ENCODE assay signal across 8 cellular contexts in the genomic region with DNA sequence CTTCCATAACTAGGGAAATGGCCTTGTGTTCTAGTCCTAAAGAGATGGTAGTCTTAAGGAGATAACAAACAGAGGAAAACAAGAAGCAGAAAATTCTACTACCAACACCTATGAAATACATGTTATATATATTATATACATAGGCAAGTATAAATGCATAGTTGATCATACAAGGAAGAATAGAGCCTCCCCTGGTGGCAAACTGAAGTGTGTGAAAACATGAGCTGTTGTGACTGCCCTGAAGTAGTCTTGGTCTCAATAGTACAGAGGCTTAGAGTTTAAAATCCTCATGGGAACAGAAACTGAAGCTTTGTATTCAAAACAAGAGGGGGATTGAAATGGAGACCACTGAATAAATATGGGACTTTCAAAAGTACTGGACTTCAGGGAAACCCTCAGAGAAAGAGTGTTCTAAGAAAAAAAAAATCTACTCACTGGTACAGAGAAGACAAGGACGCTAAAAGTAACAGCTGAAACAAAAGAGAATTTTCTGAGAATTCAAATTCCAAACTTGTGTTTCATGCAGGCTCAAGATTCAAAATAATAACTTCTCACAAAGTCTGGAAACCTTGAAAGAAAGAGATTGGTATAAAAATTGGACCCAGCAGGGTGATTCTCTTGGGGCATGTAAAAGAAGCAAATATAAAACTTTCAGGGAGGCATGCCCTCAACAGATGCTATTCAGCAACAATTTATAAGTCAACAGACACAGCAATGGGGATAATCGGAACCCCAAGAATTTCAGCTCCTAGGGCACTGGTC. TPM values are rescaled to one million over a fixed set of nuclear protein-coding genes. Genes with fewer than 3 reads are reported as not detected.
A peak's percentile ranks its signal among the peaks of the same experiment; 100 is the strongest.
DNase-seq lines count a peak whose midpoint lies in the region; ATAC-seq and TF ChIP-seq lines count a peak whose summit lies in the region.

No MANE protein-coding gene starts in this region.

- H3K36me3 ChIP-seq in WERI-Rb-1 (no peaks in the 10 kb centered on the region), mesenchymal stem cell (ENCODE audit: control insufficient read depth in 1 of 2, insufficient read depth in 2 of 2, low read depth in 1 of 2, low read length in 2 of 2) (peaks cover 0 to 10% of the 10 kb centered on the region in 2 experiments)

- H3K9me3 Mint-ChIP-seq in activated naive CD4-positive, alpha-beta T cell treated with anti-CD3 and anti-CD28 coated beads, Interleukin-2, amount 50 U/mL, for 72 hours: peaks cover 0 to 3% of the 10 kb centered on the region in 2 donors

- no peak overlapping the region for H2AFZ ChIP-seq in mesenchymal stem cell (ENCODE audit: low read depth, low read length)

- H3K36me3 Mint-ChIP-seq in activated naive CD4-positive, alpha-beta T cell treated with anti-CD3 and anti-CD28 coated beads, Interleukin-2, amount 50 U/mL, for 72 hours: peaks cover 0 to 6% of the 10 kb centered on the region in 2 donors

- peak; percentile 64 for TF ChIP-seq CTCF in WERI-Rb-1 (IDR thresholded peaks at IDR 0.05; ENCODE audit: low read depth, low read length)

- no peak overlapping the region for H3K4ac ChIP-seq in mesenchymal stem cell (ENCODE audit: low read depth in 1 of 2, low read length in 2 of 2)

- no peak overlapping the region for H2BK15ac ChIP-seq in mesenchymal stem cell (ENCODE audit: low read depth, poor library complexity, severe bottlenecking)

- no peak overlapping the region for H4K8ac ChIP-seq in mesenchymal stem cell (ENCODE audit: low read length)

- H3K4me2 ChIP-seq in mesenchymal stem cell (ENCODE audit: low read length, poor library complexity, severe bottlenecking): no peak overlapping the region

- no peak overlapping the region for H4K91ac ChIP-seq in mesenchymal stem cell (ENCODE audit: low read length)

- no peaks in the 10 kb centered on the region for H3K27me3 ChIP-seq in WERI-Rb-1 (ENCODE audit: insufficient read depth, low read depth, severe bottlenecking)
- H3K27me3 ChIP-seq in mesenchymal stem cell (ENCODE audit: control insufficient read depth in 1 of 2, insufficient read depth in 1 of 2, low read length in 2 of 2): no peaks in the 10 kb centered on the region

- no peak overlapping the region for H2BK12ac ChIP-seq in mesenchymal stem cell (ENCODE audit: low read length in 2 of 2)

- H2BK120ac ChIP-seq in mesenchymal stem cell (ENCODE audit: low read depth, low read length): no peak overlapping the region

- DNase-seq in activated naive CD4-positive, alpha-beta T cell treated with anti-CD3 and anti-CD28 coated beads, Interleukin-2, amount 50 U/mL, for 72 hours (ENCODE audit: low spot score in 2 of 2): no peak
- DNase-seq in activated naive CD4-positive, alpha-beta T cell (lab: John Stamatoyannopoulos, UW): no peak
- DNase-seq in WERI-Rb-1 (peak; percentile 21), mesenchymal stem cell (peak; percentile 4), DMS153 (lab: John Stamatoyannopoulos, UW) (no peak), 8988T (no peak), substantia nigra (lab: John Stamatoyannopoulos, UW) (no peak)

- H3K14ac ChIP-seq in mesenchymal stem cell (ENCODE audit: low read length in 2 of 2): no peak overlapping the region

- no peak overlapping the region for H2BK5ac ChIP-seq in mesenchymal stem cell (ENCODE audit: low read depth, low read length, poor library complexity, severe bottlenecking)

- no peak overlapping the region for H2AK5ac ChIP-seq in mesenchymal stem cell (ENCODE audit: low read length, severe bottlenecking)

- no peak overlapping the region for H3K4me3 ChIP-seq in WERI-Rb-1 (ENCODE audit: low read depth, low read length)
- peak overlapping the region in 1 of 2 experiments; percentile 14 for H3K4me3 ChIP-seq in mesenchymal stem cell (ENCODE audit: insufficient read depth in 1 of 2, low read depth in 1 of 2, low read length in 2 of 2)

- H3K23ac ChIP-seq in mesenchymal stem cell (ENCODE audit: low read length in 2 of 2): no peak overlapping the region

- H3K27ac Mint-ChIP-seq in activated naive CD4-positive, alpha-beta T cell treated with anti-CD3 and anti-CD28 coated beads, Interleukin-2, amount 50 U/mL, for 72 hours: peak overlapping the region in 1 of 2 donors; percentile 26

- H3K27ac ChIP-seq in WERI-Rb-1 (no peak overlapping the region), mesenchymal stem cell (ENCODE audit: low read length, poor library complexity, severe bottlenecking) (no peak overlapping the region), substantia nigra (ENCODE audit: low read depth, low read length, poor library complexity, severe bottlenecking) (no peak overlapping the region)

- 100% methylated on average over 1 of the region's 2 CpGs for WGBS in mesenchymal stem cell

- no peak overlapping the region for H3K18ac ChIP-seq in mesenchymal stem cell (ENCODE audit: low read depth in 1 of 2, low read length in 2 of 2)

- peak; percentile 44 to 68 for ATAC-seq in activated naive CD4-positive, alpha-beta T cell treated with anti-CD3 and anti-CD28 coated beads, Interleukin-2, amount 50 U/mL, for 72 hours
- peak; percentile 82 for ATAC-seq in HG03045 (IDR thresholded peaks at IDR 0.05; ENCODE audit: unreplicated experiment)

- H3K9me3 ChIP-seq in WERI-Rb-1 (ENCODE audit: severe bottlenecking) (no peaks in the 10 kb centered on the region), mesenchymal stem cell (ENCODE audit: control insufficient read depth, low read length) (peaks cover 6% of the 10 kb centered on the region)

- H3K4me1 ChIP-seq in mesenchymal stem cell (ENCODE audit: control insufficient read depth, insufficient read depth, low read depth, low read length): no peaks in the 10 kb centered on the region

- H3K9ac ChIP-seq in mesenchymal stem cell (ENCODE audit: low read length): peak overlapping the region; percentile 52

- H3K79me1 ChIP-seq in mesenchymal stem cell (replicated peaks; ENCODE audit: low read length, poor library complexity, severe bottlenecking): no peaks in the 10 kb centered on the region

RNA-seq across cellular contexts. Expression of gene SAMD3, which starts 59.7 kb away (rescaled TPM):
- 1 to 10 TPM in 1 of 2 donors, under 1 TPM in 1; 0.95 to 5.6 TPM for total RNA-seq in activated naive CD4-positive, alpha-beta T cell treated with anti-CD3 and anti-CD28 coated beads, Interleukin-2, amount 50 U/mL, for 72 hours
- polyA plus RNA-seq in mesenchymal stem cell (2013, experiment 1 of 2): 0.48 TPM
- polyA plus RNA-seq in mesenchymal stem cell (2013, experiment 2 of 2): 0.53 TPM

Comparison
In these comparisons a context has a peak if more than half of its experiments do, and no peak if none do; other contexts are left out.
1. DNase-seq: peak in WERI-Rb-1 (single experiment) and mesenchymal stem cell (single experiment); none in activated naive CD4-positive, alpha-beta T cell treated with anti-CD3 and anti-CD28 coated beads, Interleukin-2, amount 50 U/mL, for 72 hours (0 of 2), activated naive CD4-positive, alpha-beta T cell (0 of 4), DMS153 (single experiment), 8988T (single experiment) and substantia nigra (0 of 49).